Comparison of ENCODE assay signal across 8 cellular contexts in the genomic region with DNA sequence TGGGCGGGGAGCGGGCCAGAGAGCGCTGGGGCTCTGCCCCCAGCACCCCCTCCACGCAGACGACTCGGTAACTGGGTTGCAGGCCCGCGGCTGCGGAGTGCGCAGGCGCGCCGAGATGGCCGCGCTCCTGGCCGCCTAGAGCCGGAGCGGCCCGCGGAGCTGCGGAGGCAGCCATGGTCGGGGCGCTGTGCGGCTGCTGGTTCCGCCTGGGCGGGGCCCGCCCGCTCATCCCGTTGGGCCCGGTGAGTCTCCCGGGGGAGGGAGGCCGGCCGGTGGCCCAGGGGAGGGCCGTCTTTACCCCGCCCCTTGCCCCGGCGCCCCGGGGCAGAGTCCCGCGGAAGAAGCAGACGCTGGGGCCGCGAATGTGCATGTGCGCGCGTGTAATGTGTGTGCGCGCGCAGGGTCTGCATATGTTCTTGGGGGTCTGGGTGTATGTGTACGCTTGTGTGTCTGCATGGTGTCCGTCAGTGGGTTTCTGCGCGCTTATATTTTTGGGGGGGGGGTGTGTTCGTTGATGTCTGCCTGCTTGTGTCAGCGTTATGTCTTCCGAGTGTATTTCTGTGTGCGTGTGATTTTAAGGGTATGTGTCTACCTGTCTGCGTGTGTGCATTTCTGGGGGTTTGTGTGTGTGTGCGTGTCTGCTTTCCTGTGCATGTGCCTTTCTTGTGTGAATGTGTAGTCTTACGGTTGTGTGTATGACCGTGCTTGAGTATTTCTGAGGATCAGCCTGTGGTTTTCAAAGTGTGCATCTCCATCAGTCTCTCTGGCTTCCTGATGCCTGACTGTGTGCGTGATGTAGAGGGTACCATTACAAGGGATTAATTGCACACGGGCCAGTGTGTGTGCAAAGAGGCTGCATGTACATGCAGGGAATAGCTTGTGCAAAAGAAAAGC. TPM values are rescaled to one million over a fixed set of nuclear protein-coding genes. Genes with fewer than 3 reads are reported as not detected.
DNase-seq lines count a peak whose midpoint lies in the region; ATAC-seq and TF ChIP-seq lines count a peak whose summit lies in the region.

A gene (plus strand): TSS at position 102 of the 894 bp plus-strand sequence. CDS start 72 bp downstream, at position 174.

- H3K27ac ChIP-seq in GM23248: peak within 1 kb of the TSS; percentile 75
- H3K27ac ChIP-seq in caudate nucleus (ENCODE audit: low read depth, low read length): peak within 1 kb of the TSS; percentile 97
- peak within 1 kb of the TSS; percentile 84 to 95 (median 92) for H3K27ac ChIP-seq in spleen

- peak within 1 kb of the TSS; percentile 98 for H3K4me2 ChIP-seq in GM23248 (ENCODE audit: unreplicated experiment)

- TF ChIP-seq CTCF in WI38 (IDR thresholded peaks at IDR 0.05; ENCODE audit: low read depth, low read length) (no peak), spleen (IDR thresholded peaks at IDR 0.05 in 8 of 11, conservative IDR thresholded peaks at IDR 0.05 in 3 of 11) (peak in 1 of 11 experiments; percentile 25)

- H3K36me3 ChIP-seq in ES-I3 (ENCODE audit: insufficient read depth, low read length): no peaks in the 10 kb centered on the region
- no peaks in the 10 kb centered on the region for H3K36me3 ChIP-seq in GM23248 (ENCODE audit: low read depth)
- peaks cover 0 to 12% (median 0%) of the 10 kb centered on the region in 6 donors for H3K36me3 ChIP-seq in spleen

- H3F3A ChIP-seq in GM23248 (ENCODE audit: insufficient read depth): peaks cover 15% of the 10 kb centered on the region

- H3K9me3 ChIP-seq in ES-I3 (ENCODE audit: control insufficient read depth, insufficient read depth, low read length) (no peaks in the 10 kb centered on the region), GM23248 (ENCODE audit: low read depth) (no peaks in the 10 kb centered on the region), spleen (no peaks in the 10 kb centered on the region)

- H2AFZ ChIP-seq in GM23248: peak within 1 kb of the TSS; percentile 96

- peaks cover 23% of the 10 kb centered on the region for H3K79me2 ChIP-seq in GM23248 (ENCODE audit: insufficient read depth)

- TF ChIP-seq POLR2A in spleen (IDR thresholded peaks at IDR 0.05): no peak

- H3K27me3 ChIP-seq in GM23248 (replicated peaks; ENCODE audit: insufficient read depth): no peaks in the 10 kb centered on the region
- H3K27me3 ChIP-seq in spleen (replicated peaks in 1 of 7): no peaks in the 10 kb centered on the region

- H3K9me2 ChIP-seq in GM23248 (ENCODE audit: insufficient read depth): no peaks in the 10 kb centered on the region

- peak; percentile 88 for DNase-seq in GM23248
- peak; percentile 63 for DNase-seq in NAMALWA (ENCODE audit: low spot score)
- peak in 55 of 61 donors; percentile 13 to 87 (median 61) for DNase-seq in caudate nucleus (lab: John Stamatoyannopoulos, UW)
- DNase-seq in inferior parietal cortex (ENCODE audit: extremely low spot score): peak; percentile 74
- DNase-seq in spleen: peak; percentile 94

- in situ Hi-C loops in GM23248 (cut with MboI): no loop called here

- WGBS in GM23248 (ENCODE audit: low coverage in 1 of 2, low lambda C conversion rate in 2 of 2, missing lambda C conversion rate in 2 of 2), 2 experiments: 1% methylated on average over 48 to 59 of the region's 63 CpGs
- 0 to 1% (median 0%) methylated on average over 20 to 63 of the region's 63 CpGs for WGBS in spleen, 5 donors

- ATAC-seq in HG02884 (IDR thresholded peaks at IDR 0.05; ENCODE audit: unreplicated experiment): no peak

- peak within 1 kb of the TSS; percentile 78 for H3K9ac ChIP-seq in ES-I3 (ENCODE audit: low read depth, low read length)
- peak within 1 kb of the TSS; percentile 92 for H3K9ac ChIP-seq in GM23248

- intact Hi-C loops in spleen (cut with DNase I; ENCODE audit: low total_unique reads): no loop called here

- H3K4me1 ChIP-seq in ES-I3 (ENCODE audit: insufficient read depth, low read length) (peaks cover 5% of the 10 kb centered on the region; the same call in 1 of the 2 replicates), GM23248 (ENCODE audit: insufficient read depth) (peaks cover 12% of the 10 kb centered on the region), spleen (peaks cover 27 to 77% (median 50%) of the 10 kb centered on the region in 6 donors)

- no peaks in the 10 kb centered on the region for H4K20me1 ChIP-seq in GM23248 (ENCODE audit: insufficient read depth)

- peak within 1 kb of the TSS; percentile 92 for H3K4me3 ChIP-seq in GM23248
- H3K4me3 ChIP-seq in WI38 (ENCODE audit: low read depth, low read length): peak within 1 kb of the TSS; percentile 77
- H3K4me3 ChIP-seq in spleen: peak within 1 kb of the TSS; percentile 70 to 93 (median 74)

RNA-seq across cellular contexts. Expression of the gene that starts here (rescaled TPM):
- 33.1 and 37.9 TPM in 2 replicates for total RNA-seq in GM23248 (2014; rRNA removed; shearing (Covaris generic))
- polyA plus RNA-seq in GM23248 (2016; fragmentation: Nextera tagmentation; extraction: Ambion mirVana) (33.0 and 35.5 TPM in 2 replicates), spleen (10 to 100 TPM; 18.7 to 26.7 (median 22.1) TPM)
- total RNA-seq in spleen: 10 to 100 TPM in 4 of 7 donors, 1 to 10 TPM in 3; 8.7 to 23.9 (median 12.3) TPM
